10 cellular contexts compared by ENCODE assay signal in the genomic region with DNA sequence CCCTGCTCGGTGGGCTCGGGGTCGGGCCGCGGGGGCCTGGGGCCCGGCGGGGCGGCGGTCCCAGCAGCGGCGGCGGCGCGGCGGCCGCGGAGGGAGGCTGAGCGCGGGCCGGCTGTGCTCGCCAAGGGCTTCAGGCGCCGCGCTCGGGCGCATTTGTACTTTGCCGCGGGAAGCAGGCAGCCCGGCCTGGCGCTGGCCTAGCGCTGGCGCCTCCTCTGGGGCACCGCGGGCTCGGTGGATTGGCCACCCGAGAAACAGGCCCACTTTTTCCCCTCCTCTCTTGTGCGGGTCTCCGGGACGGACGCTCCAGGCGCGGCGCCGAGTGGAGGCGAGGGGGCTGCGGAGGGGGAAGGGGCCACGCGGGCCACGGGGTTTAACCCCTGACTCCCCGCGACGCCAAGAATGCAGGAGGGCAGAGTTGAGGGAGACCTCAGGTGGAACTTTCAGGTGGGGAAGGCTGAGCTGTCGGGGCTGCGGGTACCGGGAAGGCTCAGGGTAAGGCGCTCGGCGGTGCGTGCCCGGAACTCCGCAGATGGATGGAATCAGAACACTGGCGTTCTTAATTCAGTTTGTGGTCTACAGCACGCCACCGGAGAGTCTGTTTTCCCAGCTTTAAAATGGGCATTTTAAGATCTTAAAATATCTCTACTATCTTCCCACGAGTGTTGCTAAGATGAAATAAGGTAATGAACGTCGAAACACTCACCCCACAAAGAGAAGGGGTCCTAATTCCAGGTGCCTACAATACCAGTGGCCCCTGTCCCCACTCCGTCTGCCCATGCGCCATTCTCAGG. TPM values are rescaled to one million over a fixed set of nuclear protein-coding genes. Genes with fewer than 3 reads are reported as not detected.
DNase-seq lines count a peak whose midpoint lies in the region; ATAC-seq, FAIRE-seq and TF ChIP-seq lines count a peak whose summit lies in the region.
"Had no signal": no experiment of that assay in that cellular context is flagged by ENCODE, and none has a peak within 500 bp of the region (broad histone marks: within the 10 kb centered on the region; RNA-seq: fewer than 3 reads in every experiment).

A gene with protein sequence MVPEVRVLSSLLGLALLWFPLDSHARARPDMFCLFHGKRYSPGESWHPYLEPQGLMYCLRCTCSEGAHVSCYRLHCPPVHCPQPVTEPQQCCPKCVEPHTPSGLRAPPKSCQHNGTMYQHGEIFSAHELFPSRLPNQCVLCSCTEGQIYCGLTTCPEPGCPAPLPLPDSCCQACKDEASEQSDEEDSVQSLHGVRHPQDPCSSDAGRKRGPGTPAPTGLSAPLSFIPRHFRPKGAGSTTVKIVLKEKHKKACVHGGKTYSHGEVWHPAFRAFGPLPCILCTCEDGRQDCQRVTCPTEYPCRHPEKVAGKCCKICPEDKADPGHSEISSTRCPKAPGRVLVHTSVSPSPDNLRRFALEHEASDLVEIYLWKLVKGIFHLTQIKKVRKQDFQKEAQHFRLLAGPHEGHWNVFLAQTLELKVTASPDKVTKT (minus strand): TSS at position 126 of the 794 bp plus-strand sequence. CDS start 538 bp downstream, outside the sequence.

- no peak for TF ChIP-seq RAD21 in H1 (IDR thresholded peaks at IDR 0.05 in 1 of 2, conservative IDR thresholded peaks at IDR 0.05 in 1 of 2; ENCODE audit: low read depth in 2 of 2, low read length in 2 of 2)

- TF ChIP-seq EP300 in H1 (IDR thresholded peaks at IDR 0.05; ENCODE audit: borderline replicate concordance in 1 of 2, low read depth in 2 of 2, low read length in 2 of 2) = no peak

- H3K4me2 ChIP-seq in H1 (ENCODE audit: insufficient read depth in 1 of 2, low read depth in 2 of 2, low read length in 2 of 2) = peak within 1 kb of the TSS; percentile 83 to 100

- no peak within 1 kb of the TSS for H4K91ac ChIP-seq in H1 (replicated peaks; ENCODE audit: insufficient read length, low read length)

- TF ChIP-seq CTCF in H1 (IDR thresholded peaks at IDR 0.05; ENCODE audit: control extremely low read depth in 1 of 3, insufficient read depth in 1 of 3, low read depth in 1 of 3, low read length in 3 of 3) (no peak), mucosa of descending colon (IDR thresholded peaks at IDR 0.05) (no peak)

- H3K56ac ChIP-seq in H1 (replicated peaks; ENCODE audit: insufficient read length, low read depth, low read length) = no peak within 1 kb of the TSS

- H2BK12ac ChIP-seq in H1 (ENCODE audit: low read depth, low read length) = no peak within 1 kb of the TSS

- H3K79me1 ChIP-seq in H1 (ENCODE audit: low read depth, low read length) = no peaks in the 10 kb centered on the region

- H3K18ac ChIP-seq in H1 (ENCODE audit: extremely low read depth, low read length) = peak within 1 kb of the TSS; percentile 48

- CTCF ChIA-PET in H1 (lab: Charles Lee; ENCODE audit: partially characterized antibody) = interaction anchor here (0.7 to 1.4 kb wide), 6 partner anchors 10 to 139 kb away, joined by 3 to 11 read pairs (median 5); no protein-coding TSS in a partner anchor

- H3K79me2 ChIP-seq in H1 (ENCODE audit: control insufficient read depth in 1 of 2, insufficient read depth in 2 of 2, low read length in 2 of 2) = no peaks in the 10 kb centered on the region

- FAIRE-seq in H1 (lab: Jason Lieb, UNC) (no peak), RCC 7860 (lab: Jason Lieb, UNC) (no peak)
- FAIRE-seq: colon had no signal

- H3K36me3 ChIP-seq in H1 (ENCODE audit: control insufficient read depth in 2 of 4, insufficient read depth in 4 of 4, low read length in 3 of 4) = no peaks in the 10 kb centered on the region
- H3K36me3 ChIP-seq in mucosa of descending colon (ENCODE audit: low read depth) = no peaks in the 10 kb centered on the region

- peak within 1 kb of the TSS; percentile 91; the same call in 1 of the 2 replicates for H2AFZ ChIP-seq in H1 (ENCODE audit: low read length)

- H3K27me3 ChIP-seq in H1 (replicated peaks in 1 of 4; ENCODE audit: control insufficient read depth in 3 of 4, extremely low read depth in 1 of 4, insufficient read depth in 3 of 4, low read length in 3 of 4) = peaks cover 30 to 49% (median 43%) of the 10 kb centered on the region in 4 experiments

- peaks cover 0 to 8% (median 0%) of the 10 kb centered on the region in 4 experiments; a peak in 3 of 7 replicates for H3K4me1 ChIP-seq in H1 (replicated peaks in 1 of 4; ENCODE audit: control insufficient read depth in 3 of 4, insufficient read depth in 4 of 4, low read length in 3 of 4)
- peaks cover 2% of the 10 kb centered on the region for H3K4me1 ChIP-seq in mucosa of descending colon (ENCODE audit: low read depth)

- POLR2A ChIA-PET in H1 (lab: Charles Lee; ENCODE audit: partially characterized antibody) = interaction anchor here (0.8 to 1.3 kb wide), 3 partner anchors 17 to 278 kb away, joined by 3 to 4 read pairs (median 3); a partner anchor contains a TSS

- no peaks in the 10 kb centered on the region for H3K9me3 ChIP-seq in H1 (ENCODE audit: insufficient read depth in 2 of 2, low read depth in 1 of 2, low read length in 1 of 2)
- no peaks in the 10 kb centered on the region for H3K9me3 ChIP-seq in mucosa of descending colon

- H2AK5ac ChIP-seq in H1 (ENCODE audit: low read depth, low read length) = no peak within 1 kb of the TSS

- H4K5ac ChIP-seq in H1 (ENCODE audit: insufficient read length, low read depth, low read length) = no peak within 1 kb of the TSS

- intact Hi-C loops in Right ventricle myocardium superior (cut with DNase I) (loop anchor here (10.0 kb wide), 1 partner anchor 97 kb away; no protein-coding TSS in a partner anchor), cardiac septum (cut with DNase I) (no loop called here), mucosa of descending colon (cut with DNase I, micrococcal nuclease) (no loop called here)

- WGBS in H1 (ENCODE audit: extremely low coverage in 1 of 2, insufficient coverage in 1 of 2, insufficient read length in 1 of 2, insufficient replicate concordance in 2 of 2, low coverage in 1 of 2, low lambda C conversion rate in 2 of 2, missing lambda C conversion rate in 1 of 2), 2 experiments = 34% methylated on average over 18 of the region's 69 CpGs; no CpG with 5 or more reads in 1 of the 2 experiments

- H2BK20ac ChIP-seq in H1 (ENCODE audit: low read length) = no peak within 1 kb of the TSS

- no peak within 1 kb of the TSS for H3K4ac ChIP-seq in H1 (replicated peaks; ENCODE audit: insufficient read length, low read depth, low read length)

- H3K4me3 ChIP-seq in H1 (ENCODE audit: extremely low read depth in 1 of 4, insufficient read depth in 2 of 4, low read depth in 3 of 4, low read length in 4 of 4) = peak within 1 kb of the TSS; percentile 44 to 77 (median 49)
- H3K4me3 ChIP-seq in mucosa of descending colon = no peak within 1 kb of the TSS

- H4K20me1 ChIP-seq in H1 (replicated peaks in 1 of 2; ENCODE audit: control insufficient read depth in 1 of 2, insufficient read depth in 2 of 2, low read length in 2 of 2) = no peaks in the 10 kb centered on the region

- peaks cover 12% of the 10 kb centered on the region; the same call in 1 of the 2 replicates for H3K23me2 ChIP-seq in H1 (ENCODE audit: low read depth, low read length)

- no peak within 1 kb of the TSS for H3K14ac ChIP-seq in H1 (ENCODE audit: insufficient read length)

- H2BK5ac ChIP-seq in H1 (ENCODE audit: low read depth, low read length) = no peak within 1 kb of the TSS

- no peak within 1 kb of the TSS for H3K23ac ChIP-seq in H1 (ENCODE audit: insufficient read length)

- peak within 1 kb of the TSS; percentile 82 for H4K8ac ChIP-seq in H1 (ENCODE audit: extremely low read depth, insufficient read depth, low read length)

- H2BK15ac ChIP-seq in H1 (ENCODE audit: low read length) = no peak within 1 kb of the TSS

- peak within 1 kb of the TSS in 1 of 4 experiments; percentile 25; a peak in 3 of 7 replicates for H3K9ac ChIP-seq in H1 (replicated peaks in 1 of 4; ENCODE audit: extremely low read depth in 1 of 4, low read depth in 3 of 4, low read length in 3 of 4)

- no peak within 1 kb of the TSS for H2BK120ac ChIP-seq in H1 (replicated peaks; ENCODE audit: low read depth, low read length)

- ATAC-seq in Right ventricle myocardium superior (ENCODE audit: poor library complexity) (peak; percentile 65), mucosa of descending colon (no peak), GM18519 (IDR thresholded peaks at IDR 0.05; ENCODE audit: low FRiP score, unreplicated experiment) (no peak)

- DNase-seq in Right ventricle myocardium superior (peak; percentile 66), cardiac septum (ENCODE audit: low spot score) (no peak), H1 (ENCODE audit: low read depth in 1 of 2, low spot score in 2 of 2) (peak in 1 of 2 experiments; percentile 64), mucosa of descending colon (peak in 1 of 3 donors; percentile 18), RCC 7860 (ENCODE audit: low spot score) (no peak), NCI-H82 treated with DMSO at 0.1 percent for 48 hours (lab: John Stamatoyannopoulos, UW; ENCODE audit: unreplicated experiment) (no peak)
- no peak for DNase-seq in activated CD4-positive, alpha-beta T cell treated with anti-CD3 and anti-CD28 coated beads for 4 hours

- no peak within 1 kb of the TSS for H3K27ac ChIP-seq in H1 (ENCODE audit: low read depth, low read length)

- TF ChIP-seq POLR2A in H1 (IDR thresholded peaks at IDR 0.05; ENCODE audit: control extremely low read depth in 1 of 2, low read depth in 2 of 2, low read length in 2 of 2) = no peak

TF ChIP-seq in H1, 55 proteins besides CTCF, POLR2A, EP300 and RAD21 (continues in another document):
- TF ChIP-seq RNF2 (IDR thresholded peaks at IDR 0.05; ENCODE audit: borderline replicate concordance, low read depth, low read length, missing control alignments, poor library complexity, severe bottlenecking) (no peak), TAF1 (IDR thresholded peaks at IDR 0.05; ENCODE audit: low read depth, low read length) (no peak), BCL11A (IDR thresholded peaks at IDR 0.05; ENCODE audit: low read depth in 2 of 2, low read length in 2 of 2) (no peak), EZH2 (IDR thresholded peaks at IDR 0.05; ENCODE audit: low read depth, low read length, severe bottlenecking) (peak; percentile 48), FOSL1 (IDR thresholded peaks at IDR 0.05; ENCODE audit: insufficient read depth, low read depth, low read length) (no peak)

RNA-seq across cellular contexts. Expression of the gene that starts here (rescaled TPM):
- total RNA-seq in Right ventricle myocardium superior (11.1 TPM), cardiac septum (4.9 TPM), mucosa of descending colon (10 to 100 TPM in 2 of 3 donors, not detected in 1; 41.2 to 52.2 TPM)
- 0.25 and 0.48 TPM in 2 replicates for total RNA-seq in H1 (2021; fragmentation: NEBNext Ultra II Directional; extraction: Animal tissue kit (Norgen Biotek cat#: 25700))
- 0.26 and 0.49 TPM in 2 replicates for polyA plus RNA-seq in H1 (2011; rRNA removed)
- 0.18 TPM for polyA plus RNA-seq in H1 (2011; cell fraction: cytosol; rRNA removed)
- polyA plus RNA-seq in H1 (2011; cell fraction: nucleus; rRNA removed) = 0.24 TPM
- polyA plus RNA-seq in H1 (2012, experiment 1 of 2) = 0.40 to 1.0 TPM (median 0.56 TPM) in 4 replicates
- 0.58 TPM for polyA plus RNA-seq in H1 (2012, experiment 2 of 2)
- polyA plus RNA-seq in H1 (2013, experiment 1 of 2) = 1.2 TPM
- 0.52 TPM for polyA plus RNA-seq in H1 (2013, experiment 2 of 2)
- 0.09 and 0.34 TPM in 2 replicates for polyA minus RNA-seq in H1 (2011; rRNA and poly(A)+ RNA removed)
- polyA minus RNA-seq in H1 (2011; cell fraction: cytosol; rRNA and poly(A)+ RNA removed) = not detected
- 0.40 TPM for polyA minus RNA-seq in H1 (2011; cell fraction: nucleus; rRNA and poly(A)+ RNA removed)
- total RNA-seq: Daoy had no signal
